In the genomic region with DNA sequence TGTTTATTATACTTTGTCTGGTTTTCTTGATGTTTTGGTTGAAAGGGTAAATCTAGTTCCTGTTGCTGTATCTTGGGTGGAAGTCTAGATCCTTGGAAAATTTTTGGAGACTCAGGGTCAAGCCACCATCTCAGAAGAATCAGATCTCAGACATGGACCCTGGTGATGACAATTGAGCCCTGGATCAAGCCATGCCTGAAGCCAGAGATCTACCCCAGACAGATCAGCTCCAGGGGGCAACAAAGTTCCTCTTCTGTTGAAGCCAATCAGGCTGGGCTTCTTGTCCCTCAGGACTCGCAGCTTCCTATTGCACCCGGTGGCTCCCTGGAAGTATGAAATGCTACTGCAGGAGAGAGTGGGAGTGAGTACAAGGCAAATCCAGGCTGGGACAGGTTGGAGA, we compare ENCODE assay signal across 20 cellular contexts.
A peak's percentile ranks its signal among the peaks of the same experiment; 100 is the strongest.
DNase-seq lines count a peak whose midpoint lies in the region; ATAC-seq, FAIRE-seq and TF ChIP-seq lines count a peak whose summit lies in the region.
"Had no signal": no experiment of that assay in that cellular context is flagged by ENCODE, and none has a peak within 500 bp of the region (broad histone marks: within the 10 kb centered on the region; RNA-seq: fewer than 3 reads in every experiment).

No MANE protein-coding gene starts in this region.

- intact Hi-C loops in CD14-positive monocyte (cut with micrococcal nuclease): no loop called here
- intact Hi-C loops in HepG2 (cut with micrococcal nuclease; ENCODE audit: unreplicated experiment): no loop called here
- intact Hi-C loops in spleen (cut with DNase I; ENCODE audit: low total_unique reads): no loop called here

- peaks cover 0 to 3% of the 10 kb centered on the region in 2 donors for H3K36me3 Mint-ChIP-seq in CD14-positive monocyte
- H3K36me3 Mint-ChIP-seq in chondrocyte (ENCODE audit: low read depth): no peaks in the 10 kb centered on the region
- H3K36me3 Mint-ChIP-seq: CD8-positive, alpha-beta T cell had no signal

- TF ChIP-seq EP300 in HepG2 (IDR thresholded peaks at IDR 0.05; ENCODE audit: low read depth in 2 of 2, low read length in 2 of 2) (no peak), HepG2 (CRISPR knock-in tag; IDR thresholded peaks at IDR 0.05; ENCODE audit: borderline replicate concordance) (no peak)

- POLR2A ChIA-PET in HepG2 (lab: Yijun Ruan, JAX): no interaction called here

- BruUV-seq in HepG2 (replicated peaks; lab: Mats Ljungman, UMichigan): no TSS peak

- no peak overlapping the region for H3K27ac Mint-ChIP-seq in CD14-positive monocyte
- H3K27ac Mint-ChIP-seq in chondrocyte (ENCODE audit: unreplicated experiment): no peak overlapping the region
- H3K27ac Mint-ChIP-seq: CD8-positive, alpha-beta T cell; HFFc6 had no signal

- DNase-seq in CD14-positive monocyte (ENCODE audit: low spot score) (peak; percentile 21), chondrocyte (ENCODE audit: low spot score) (peak; percentile 36), HepG2 (ENCODE audit: low spot score) (no peak), spleen (peak; percentile 5), NCI-H2107 (lab: John Stamatoyannopoulos, UW) (no peak), brain microvascular endothelial cell (no peak), AG08396 (ENCODE audit: low spot score) (no peak)
- DNase-seq: ACHN; AML-193; CD8-positive, alpha-beta T cell; DMS 273 treated with DMSO at 0.1 percent for 48 hours; DMS53; DND-41; EL; GOT3; H7; HFFc6 had no signal

- CTCF ChIA-PET in HepG2 (lab: Yijun Ruan, JAX; ENCODE audit: low intra/inter-chr PET ratio, low total read pairs): no interaction called here

- H3K27me3 Mint-ChIP-seq in CD14-positive monocyte (ENCODE audit: low read depth in 3 of 3) (peaks cover 8 to 22% (median 10%) of the 10 kb centered on the region in 3 donors), chondrocyte (ENCODE audit: low read depth) (peaks cover 20% of the 10 kb centered on the region)

- H3K4me1 ChIP-seq in HepG2 (ENCODE audit: insufficient read depth, low read length) (no peaks in the 10 kb centered on the region), spleen (no peaks in the 10 kb centered on the region)

- H3K36me3 ChIP-seq in HepG2 (replicated peaks in 1 of 2; ENCODE audit: control insufficient read depth in 1 of 2, insufficient read depth in 2 of 2, low read length in 2 of 2) (no peaks in the 10 kb centered on the region), spleen (no peaks in the 10 kb centered on the region), brain microvascular endothelial cell (replicated peaks) (no peaks in the 10 kb centered on the region)

- peaks cover 13% of the 10 kb centered on the region for H3K9me3 ChIP-seq in HepG2 (ENCODE audit: low read length)
- H3K9me3 ChIP-seq in spleen: peaks cover 0 to 53% (median 35%) of the 10 kb centered on the region in 8 donors

- H3K27me3 ChIP-seq in HepG2 (ENCODE audit: control insufficient read depth in 1 of 2, insufficient read depth in 2 of 2, low read length in 2 of 2): peaks cover 6 to 39% of the 10 kb centered on the region in 2 experiments
- H3K27me3 ChIP-seq in spleen (replicated peaks in 1 of 7): peaks cover 0 to 53% (median 12%) of the 10 kb centered on the region in 7 donors
- no peaks in the 10 kb centered on the region for H3K27me3 ChIP-seq in brain microvascular endothelial cell (replicated peaks)

- TF ChIP-seq CTCF in CD14-positive monocyte (IDR thresholded peaks at IDR 0.05) (no peak), chondrocyte (IDR thresholded peaks at IDR 0.05) (no peak), HepG2 (CRISPR knock-in tag; IDR thresholded peaks at IDR 0.05) (no peak), spleen (IDR thresholded peaks at IDR 0.05 in 8 of 11, conservative IDR thresholded peaks at IDR 0.05 in 3 of 11) (no peak), brain microvascular endothelial cell (IDR thresholded peaks at IDR 0.05; ENCODE audit: low read depth, low read length, missing control alignments) (no peak)

- TF ChIP-seq POLR2A in HepG2 (IDR thresholded peaks at IDR 0.05; ENCODE audit: insufficient read depth in 1 of 2, low read depth in 2 of 2, low read length in 2 of 2): no peak
- no peak for TF ChIP-seq POLR2A in spleen (IDR thresholded peaks at IDR 0.05)

- no peaks in the 10 kb centered on the region for H3K79me2 ChIP-seq in HepG2 (ENCODE audit: insufficient read depth, low read length)

- no peak overlapping the region for H2AFZ ChIP-seq in HepG2 (ENCODE audit: low read length)

- FAIRE-seq in HepG2 (lab: Jason Lieb, UNC): no peak
- FAIRE-seq: A204.1, GM12878 had no signal

- no peak overlapping the region for H3K4me2 ChIP-seq in HepG2 (ENCODE audit: low read depth, low read length)

- 0% methylated on average over 2 of the region's 2 CpGs for WGBS in HepG2 (ENCODE audit: low lambda C conversion rate)
- whole genome bisulfite sequencing in spleen, 5 donors: 71 to 96% (median 88%) methylated on average over 2 of the region's 2 CpGs

- H3K4me3 ChIP-seq in HepG2 (replicated peaks in 1 of 3; ENCODE audit: insufficient read depth in 1 of 3, low read depth in 2 of 3, low read length in 3 of 3) (no peak overlapping the region), spleen (no peak overlapping the region), brain microvascular endothelial cell (ENCODE audit: low read depth, low read length) (no peak overlapping the region)
- H3K4me3 ChIP-seq: GM12878 had no signal

- TF ChIP-seq RAD21 in HepG2 (CRISPR knock-in tag; IDR thresholded peaks at IDR 0.05): no peak

- no peak overlapping the region for H3K9ac ChIP-seq in HepG2 (ENCODE audit: insufficient read depth, low read depth, low read length)

- H4K20me1 ChIP-seq in HepG2 (ENCODE audit: insufficient read depth, low read length): no peaks in the 10 kb centered on the region

- H3K27ac ChIP-seq in HepG2 (ENCODE audit: extremely low read length, insufficient read depth, low read length) (no peak overlapping the region), spleen (no peak overlapping the region), brain microvascular endothelial cell (no peak overlapping the region)

- H3K4me1 Mint-ChIP-seq in CD14-positive monocyte (no peaks in the 10 kb centered on the region), chondrocyte (ENCODE audit: low read depth) (no peaks in the 10 kb centered on the region)

- H3K9me3 Mint-ChIP-seq in CD14-positive monocyte (peaks cover 7 to 47% (median 37%) of the 10 kb centered on the region in 7 donors), chondrocyte (ENCODE audit: low read depth) (peaks cover 23% of the 10 kb centered on the region)

- in situ Hi-C loops in HepG2 (cut with HindIII; ENCODE audit: extremely low pct_ligation_motif_present, low pct_unique_long_range_greater_than_20kb) (no loop called here), brain microvascular endothelial cell (cut with HindIII; ENCODE audit: low pct_ligation_motif_present, low sequenced_read_pairs) (no loop called here)

- no peak overlapping the region for H3K4me3 Mint-ChIP-seq in CD14-positive monocyte
- no peak overlapping the region for H3K4me3 Mint-ChIP-seq in chondrocyte (ENCODE audit: unreplicated experiment)
- H3K4me3 Mint-ChIP-seq: CD8-positive, alpha-beta T cell; HFFc6 had no signal

- ATAC-seq in HepG2: no peak
- ATAC-seq: CD8-positive, alpha-beta T cell; GM12878; HCT116 had no signal

TF ChIP-seq in HepG2, 621 proteins besides CTCF, POLR2A, EP300 and RAD21:
- peak; percentile 94 for TF ChIP-seq ZNF329 (CRISPR knock-in tag; IDR thresholded peaks at IDR 0.05; ENCODE audit: low read depth)
- TF ChIP-seq, protein P1, sequence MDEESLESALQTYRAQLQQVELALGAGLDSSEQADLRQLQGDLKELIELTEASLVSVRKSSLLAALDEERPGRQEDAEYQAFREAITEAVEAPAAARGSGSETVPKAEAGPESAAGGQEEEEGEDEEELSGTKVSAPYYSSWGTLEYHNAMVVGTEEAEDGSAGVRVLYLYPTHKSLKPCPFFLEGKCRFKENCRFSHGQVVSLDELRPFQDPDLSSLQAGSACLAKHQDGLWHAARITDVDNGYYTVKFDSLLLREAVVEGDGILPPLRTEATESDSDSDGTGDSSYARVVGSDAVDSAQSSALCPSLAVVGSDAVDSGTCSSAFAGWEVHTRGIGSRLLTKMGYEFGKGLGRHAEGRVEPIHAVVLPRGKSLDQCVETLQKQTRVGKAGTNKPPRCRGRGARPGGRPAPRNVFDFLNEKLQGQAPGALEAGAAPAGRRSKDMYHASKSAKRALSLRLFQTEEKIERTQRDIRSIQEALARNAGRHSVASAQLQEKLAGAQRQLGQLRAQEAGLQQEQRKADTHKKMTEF (CRISPR knock-in tag; IDR thresholded peaks at IDR 0.05): no peak

Comparison
In these comparisons a context has a peak if more than half of its experiments do, and no peak if none do; other contexts are left out.
1. DNase-seq: peak in CD14-positive monocyte (single experiment), chondrocyte (single experiment) and spleen (single experiment); none in HepG2 (single experiment), NCI-H2107 (single experiment), brain microvascular endothelial cell (single experiment) and AG08396 (single experiment).